In the genomic region with DNA sequence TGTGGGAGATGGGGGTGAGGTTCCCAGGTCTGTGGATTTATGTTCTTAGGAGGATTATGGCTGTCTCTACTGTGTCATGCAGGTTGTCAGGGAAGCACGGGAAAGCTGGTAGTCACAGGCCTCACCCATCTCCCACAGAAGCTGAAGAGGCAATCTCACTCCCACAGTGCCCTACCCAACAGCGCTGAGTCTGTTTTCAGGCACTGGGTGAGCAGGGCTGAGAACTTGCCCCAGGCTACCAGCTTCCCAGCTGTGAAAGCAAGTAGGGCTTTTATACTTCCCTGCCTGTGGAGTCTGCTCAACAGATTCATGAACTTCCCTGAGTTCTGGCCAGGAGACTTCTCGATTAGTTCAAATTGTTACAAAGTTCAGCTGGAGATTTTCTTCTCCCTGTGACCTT, we compare ENCODE assay signal across 26 cellular contexts. TPM values are rescaled to one million over a fixed set of nuclear protein-coding genes. Genes with fewer than 3 reads are reported as not detected.
DNase-seq lines count a peak whose midpoint lies in the region; ATAC-seq and TF ChIP-seq lines count a peak whose summit lies in the region.
"Had no signal": no experiment of that assay in that cellular context is flagged by ENCODE, and none has a peak within 500 bp of the region (broad histone marks: within the 10 kb centered on the region; RNA-seq: fewer than 3 reads in every experiment).

No MANE protein-coding gene starts in this region.

- intact Hi-C loops in testis (cut with DNase I; ENCODE audit: low total_unique reads): no loop called here

- no peak for TF ChIP-seq POLR2A in testis (IDR thresholded peaks at IDR 0.05)

- H3K27ac Mint-ChIP-seq in activated T-cell treated with anti-CD3 and anti-CD28 coated beads, Interleukin-2, amount 50 U/mL, for 72 hours: no peak overlapping the region
- H3K27ac Mint-ChIP-seq: CD4-positive, alpha-beta memory T cell had no signal

- H3K4me1 ChIP-seq in testis: no peaks in the 10 kb centered on the region

- H3K27me3 ChIP-seq in WERI-Rb-1 (ENCODE audit: insufficient read depth, low read depth, severe bottlenecking) (no peaks in the 10 kb centered on the region), testis (no peaks in the 10 kb centered on the region)

- peaks cover 2 to 3% of the 10 kb centered on the region in 2 donors for H3K9me3 Mint-ChIP-seq in activated T-cell treated with anti-CD3 and anti-CD28 coated beads, Interleukin-2, amount 50 U/mL, for 72 hours

- WGBS in testis, 2 donors: 78 to 85% methylated on average over 1 to 3 of the region's 3 CpGs

- H3K9me3 ChIP-seq in WERI-Rb-1 (ENCODE audit: severe bottlenecking) (no peaks in the 10 kb centered on the region), testis (no peaks in the 10 kb centered on the region)
- H3K9me3 ChIP-seq: SK-N-SH had no signal

- H3K36me3 Mint-ChIP-seq in activated T-cell treated with anti-CD3 and anti-CD28 coated beads, Interleukin-2, amount 50 U/mL, for 72 hours (ENCODE audit: insufficient read depth in 2 of 2): peaks cover 0 to 2% of the 10 kb centered on the region in 2 donors
- H3K36me3 Mint-ChIP-seq: CD4-positive, alpha-beta memory T cell had no signal

- DNase-seq in NCI-H82 treated with DMSO at 0.1 percent for 48 hours (lab: John Stamatoyannopoulos, UW; ENCODE audit: unreplicated experiment) (peak; percentile 0), WERI-Rb-1 (no peak), epithelial cell of esophagus (ENCODE audit: low read depth) (peak; percentile 73), GF-D8 (lab: John Stamatoyannopoulos, UW) (no peak), testis (no peak), NCI-H345 treated with DMSO at 0.1 percent for 48 hours (lab: John Stamatoyannopoulos, UW; ENCODE audit: unreplicated experiment) (no peak)
- DNase-seq in activated T-cell treated with anti-CD3 and anti-CD28 coated beads, Interleukin-2, amount 50 U/mL, for 72 hours: no peak
- DNase-seq: C1 segment of cervical spinal cord; CD4-positive, alpha-beta memory T cell; DMS 273 treated with DMSO at 0.1 percent for 48 hours; DMS79; Karpas-422; MV-4-11; NCI-H1105; NCI-H1436 treated with DMSO at 0.1 percent for 48 hours; NCI-H187 treated with DMSO at 0.1 percent for 48 hours; NCI-H2171 treated with DMSO at 0.1 percent for 48 hours; NCI-H345; NCI-H524; NCI-H774; SHP77 treated with DMSO at 0.1 percent for 48 hours; SK-N-SH; SW 1271 had no signal

- TF ChIP-seq CTCF in WERI-Rb-1 (IDR thresholded peaks at IDR 0.05; ENCODE audit: low read depth, low read length): no peak
- no peak for TF ChIP-seq CTCF in epithelial cell of esophagus (IDR thresholded peaks at IDR 0.05; ENCODE audit: insufficient read depth, low read depth, low read length, missing control alignments)
- TF ChIP-seq CTCF in testis (IDR thresholded peaks at IDR 0.05): no peak

- H3K27me3 Mint-ChIP-seq in activated T-cell treated with anti-CD3 and anti-CD28 coated beads, Interleukin-2, amount 50 U/mL, for 72 hours (ENCODE audit: low read depth): no peaks in the 10 kb centered on the region

- H3K36me3 ChIP-seq in WERI-Rb-1 (no peaks in the 10 kb centered on the region), testis (ENCODE audit: low read depth, missing control alignments) (no peaks in the 10 kb centered on the region)

- no peak overlapping the region for H3K4me3 ChIP-seq in WERI-Rb-1 (ENCODE audit: low read depth, low read length)
- no peak overlapping the region for H3K4me3 ChIP-seq in epithelial cell of esophagus (ENCODE audit: low read length)
- H3K4me3 ChIP-seq in testis: no peak overlapping the region

- H3K4me1 Mint-ChIP-seq in activated T-cell treated with anti-CD3 and anti-CD28 coated beads, Interleukin-2, amount 50 U/mL, for 72 hours (ENCODE audit: low read depth): no peaks in the 10 kb centered on the region
- H3K4me1 Mint-ChIP-seq: CD4-positive, alpha-beta memory T cell had no signal

- H3K4me3 Mint-ChIP-seq in activated T-cell treated with anti-CD3 and anti-CD28 coated beads, Interleukin-2, amount 50 U/mL, for 72 hours: no peak overlapping the region
- H3K4me3 Mint-ChIP-seq: CD4-positive, alpha-beta memory T cell had no signal

- no peak for ATAC-seq in activated T-cell treated with anti-CD3 and anti-CD28 coated beads, Interleukin-2, amount 50 U/mL, for 72 hours (replicated peaks in 1 of 2)
- ATAC-seq: HCT116, Panc1 had no signal

- H3K27ac ChIP-seq in WERI-Rb-1: peak overlapping the region; percentile 38
- H3K27ac ChIP-seq in testis: no peak overlapping the region
- H3K27ac ChIP-seq: HL-60 had no signal

RNA-seq across cellular contexts. Expression of a gene that starts 48.1 kb away (rescaled TPM):
- 10 to 100 TPM; 29.5 to 37.1 TPM for total RNA-seq in activated T-cell treated with anti-CD3 and anti-CD28 coated beads, Interleukin-2, amount 50 U/mL, for 72 hours
- 100 to 1,000 TPM; 131 to 153 TPM for total RNA-seq in testis
- polyA plus RNA-seq in testis (ENCODE audit: insufficient read depth, low read depth, low replicate concordance): 144 TPM

Comparison
In these comparisons a context has a peak if more than half of its experiments do, and no peak if none do; other contexts are left out.
1. DNase-seq: peak in NCI-H82 treated with DMSO at 0.1 percent for 48 hours (single experiment) and epithelial cell of esophagus (single experiment); none in WERI-Rb-1 (single experiment), GF-D8 (single experiment), activated T-cell treated with anti-CD3 and anti-CD28 coated beads, Interleukin-2, amount 50 U/mL, for 72 hours (0 of 2), testis (single experiment) and NCI-H345 treated with DMSO at 0.1 percent for 48 hours (single experiment).